In genomic region chr1:36352141-36352909, GRCh38 we compare ENCODE assay signal across 1 cellular context.
TF ChIP-seq lines count a peak whose summit lies in the region.

No MANE protein-coding gene starts in this region.

TF ChIP-seq in endothelial cell of umbilical vein, 7 proteins besides CTCF, POLR2A, EP300 and RAD21:
- peak; percentile 36 for TF ChIP-seq JUN (IDR thresholded peaks at IDR 0.05; ENCODE audit: borderline replicate concordance, insufficient read depth, insufficient read length, low read depth)
- TF ChIP-seq EZH2 (IDR thresholded peaks at IDR 0.05; ENCODE audit: borderline replicate concordance, low read depth, low read length, severe bottlenecking): no peak
- no peak for TF ChIP-seq MAX (IDR thresholded peaks at IDR 0.05; ENCODE audit: insufficient read depth, insufficient read length)
- peak; percentile 93 for TF ChIP-seq POLR2AphosphoS5 (IDR thresholded peaks at IDR 0.05; ENCODE audit: insufficient read depth, low read depth, low read length)
- TF ChIP-seq GATA2 (IDR thresholded peaks at IDR 0.05; ENCODE audit: insufficient read depth, insufficient read length, low read depth, low read length): peak; percentile 92
- TF ChIP-seq FOS (IDR thresholded peaks at IDR 0.05; ENCODE audit: borderline replicate concordance, insufficient read depth, low read length): peak; percentile 53
